8 cellular contexts compared by ENCODE assay signal in the genomic region with DNA sequence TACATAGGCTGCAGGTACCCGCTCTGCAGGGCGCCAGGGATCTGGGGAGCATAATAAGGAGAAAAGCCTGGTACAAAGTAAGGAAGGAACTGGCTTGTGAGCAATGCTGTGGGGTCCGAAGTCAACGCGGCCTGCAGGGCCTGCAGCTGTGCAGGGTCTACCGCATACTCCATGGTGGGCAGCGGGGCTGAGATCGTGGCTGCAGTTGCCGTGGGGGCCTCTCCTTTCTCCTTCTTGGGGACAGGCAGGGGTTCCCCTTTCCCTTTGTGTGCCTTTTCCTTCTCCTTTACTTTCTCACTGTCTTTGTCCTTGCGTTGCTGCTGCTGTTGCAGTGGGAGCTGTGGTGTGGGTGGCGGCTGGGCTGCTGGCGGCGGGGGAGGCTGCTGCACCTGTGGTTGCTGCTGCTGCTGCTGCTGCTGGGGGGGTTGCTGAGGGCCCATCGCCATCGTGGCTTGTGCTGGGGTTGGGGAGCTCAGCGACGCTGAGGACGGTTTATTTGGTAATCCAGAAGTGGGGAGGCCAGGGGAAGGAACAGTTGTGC.
DNase-seq lines count a peak whose midpoint lies in the region; ATAC-seq lines count a peak whose summit lies in the region.

No MANE protein-coding gene starts in this region.

- H3K36me3 Mint-ChIP-seq in activated T-cell treated with anti-CD3 and anti-CD28 coated beads, Interleukin-2, amount 50 U/mL, for 24 hours (ENCODE audit: low read depth) = no peaks in the 10 kb centered on the region
- H3K36me3 Mint-ChIP-seq in activated T-helper 2 cell treated with anti-CD3 and anti-CD28 coated beads, Interferon-gamma antibody, Interleukin-2, Interleukin-4, amounts not matched to agents 10 μg/mL and 5 μg/mL and 100 μg/mL, durations not matched to agents 14 hours and 24 hours and 36 hours (ENCODE audit: low read depth) = no peaks in the 10 kb centered on the region
- peaks cover 0 to 3% (median 0%) of the 10 kb centered on the region in 3 donors for H3K36me3 Mint-ChIP-seq in immature natural killer cell

- peak; percentile 34 for DNase-seq in activated T-cell treated with anti-CD3 and anti-CD28 coated beads, Interleukin-2, amount 50 U/mL, for 24 hours
- no peak for DNase-seq in activated T-cell treated with anti-CD3 and anti-CD28 coated beads, Interleukin-2, amount 50 U/mL, for 48 hours
- no peak for DNase-seq in activated T-helper 2 cell treated with anti-CD3 and anti-CD28 coated beads, Interferon-gamma antibody, Interleukin-2, Interleukin-4, amounts not matched to agents 10 μg/mL and 5 μg/mL and 100 μg/mL, durations not matched to agents 14 hours and 24 hours and 36 hours (ENCODE audit: low spot score)
- no peak for DNase-seq in immature natural killer cell
- no peak for DNase-seq in substantia nigra (lab: John Stamatoyannopoulos, UW)
- DNase-seq in activated CD8-positive, alpha-beta memory T cell treated with anti-CD3 and anti-CD28 coated beads for 24 hours = no peak
- no peak for DNase-seq in EL

- intact Hi-C loops in activated T-helper 2 cell treated with anti-CD3 and anti-CD28 coated beads, Interferon-gamma antibody, Interleukin-2, Interleukin-4, amounts not matched to agents 10 μg/mL and 5 μg/mL and 100 μg/mL, durations not matched to agents 14 hours and 24 hours and 36 hours (cut with micrococcal nuclease) = no loop called here

- H3K27ac Mint-ChIP-seq in activated T-cell treated with anti-CD3 and anti-CD28 coated beads, Interleukin-2, amount 50 U/mL, for 24 hours = peak overlapping the region; percentile 59
- H3K27ac Mint-ChIP-seq in activated T-helper 2 cell treated with anti-CD3 and anti-CD28 coated beads, Interferon-gamma antibody, Interleukin-2, Interleukin-4, amounts not matched to agents 10 μg/mL and 5 μg/mL and 100 μg/mL, durations not matched to agents 14 hours and 24 hours and 36 hours = no peak overlapping the region
- peak overlapping the region in 2 of 6 donors; percentile 50 to 53 for H3K27ac Mint-ChIP-seq in immature natural killer cell

- H3K9me3 Mint-ChIP-seq in activated T-cell treated with anti-CD3 and anti-CD28 coated beads, Interleukin-2, amount 50 U/mL, for 24 hours = no peaks in the 10 kb centered on the region
- H3K9me3 Mint-ChIP-seq in activated T-helper 2 cell treated with anti-CD3 and anti-CD28 coated beads, Interferon-gamma antibody, Interleukin-2, Interleukin-4, amounts not matched to agents 10 μg/mL and 5 μg/mL and 100 μg/mL, durations not matched to agents 14 hours and 24 hours and 36 hours = no peaks in the 10 kb centered on the region
- peaks cover 0 to 3% (median 0%) of the 10 kb centered on the region in 6 donors for H3K9me3 Mint-ChIP-seq in immature natural killer cell

- H3K27me3 Mint-ChIP-seq in activated T-cell treated with anti-CD3 and anti-CD28 coated beads, Interleukin-2, amount 50 U/mL, for 24 hours = peaks cover 52% of the 10 kb centered on the region
- H3K27me3 Mint-ChIP-seq in activated T-helper 2 cell treated with anti-CD3 and anti-CD28 coated beads, Interferon-gamma antibody, Interleukin-2, Interleukin-4, amounts not matched to agents 10 μg/mL and 5 μg/mL and 100 μg/mL, durations not matched to agents 14 hours and 24 hours and 36 hours (ENCODE audit: low read depth) = peaks cover 22% of the 10 kb centered on the region
- peaks cover 2 to 12% (median 11%) of the 10 kb centered on the region in 3 donors for H3K27me3 Mint-ChIP-seq in immature natural killer cell (ENCODE audit: low read depth in 3 of 3)

- no peak for ATAC-seq in HG03520 (IDR thresholded peaks at IDR 0.05; ENCODE audit: unreplicated experiment)

- peak overlapping the region; percentile 35 for H3K27ac ChIP-seq in substantia nigra (ENCODE audit: low read depth, low read length, poor library complexity, severe bottlenecking)

- H3K4me3 Mint-ChIP-seq in activated T-cell treated with anti-CD3 and anti-CD28 coated beads, Interleukin-2, amount 50 U/mL, for 24 hours = peak overlapping the region; percentile 77
- H3K4me3 Mint-ChIP-seq in activated T-helper 2 cell treated with anti-CD3 and anti-CD28 coated beads, Interferon-gamma antibody, Interleukin-2, Interleukin-4, amounts not matched to agents 10 μg/mL and 5 μg/mL and 100 μg/mL, durations not matched to agents 14 hours and 24 hours and 36 hours (ENCODE audit: low read depth) = peak overlapping the region; percentile 77
- peak overlapping the region; percentile 81 to 87 (median 84) for H3K4me3 Mint-ChIP-seq in immature natural killer cell

- peaks cover 26% of the 10 kb centered on the region for H3K4me1 Mint-ChIP-seq in activated T-cell treated with anti-CD3 and anti-CD28 coated beads, Interleukin-2, amount 50 U/mL, for 24 hours (ENCODE audit: low read depth)
- peaks cover 26% of the 10 kb centered on the region for H3K4me1 Mint-ChIP-seq in activated T-helper 2 cell treated with anti-CD3 and anti-CD28 coated beads, Interferon-gamma antibody, Interleukin-2, Interleukin-4, amounts not matched to agents 10 μg/mL and 5 μg/mL and 100 μg/mL, durations not matched to agents 14 hours and 24 hours and 36 hours (ENCODE audit: low read depth)
- peaks cover 17 to 20% of the 10 kb centered on the region in 2 donors for H3K4me1 Mint-ChIP-seq in immature natural killer cell
